In genomic region chr7:49788455-49789059, GRCh38 we compare ENCODE assay signal across 26 cellular contexts. TPM values are rescaled to one million over a fixed set of nuclear protein-coding genes. Genes with fewer than 3 reads are reported as not detected.
DNase-seq lines count a peak whose midpoint lies in the region; ATAC-seq and TF ChIP-seq lines count a peak whose summit lies in the region.
"Had no signal": no experiment of that assay in that cellular context is flagged by ENCODE, and none has a peak within 500 bp of the region (broad histone marks: within the 10 kb centered on the region; RNA-seq: fewer than 3 reads in every experiment).

No MANE protein-coding gene starts in this region.

- CTCF ChIA-PET in PC-3 (lab: Charles Lee): no interaction called here

- H4K91ac ChIP-seq in neuronal stem cell (ENCODE audit: low read depth, low read length, poor library complexity): peak overlapping the region; percentile 80

- no peaks in the 10 kb centered on the region for H3K79me2 ChIP-seq in PC-3 (ENCODE audit: low read length)

- peak overlapping the region; percentile 32 for H3K9ac ChIP-seq in neuronal stem cell (ENCODE audit: low read depth, low read length, poor library complexity)
- H3K9ac ChIP-seq in PC-3 (ENCODE audit: low read length): no peak overlapping the region

- H4K8ac ChIP-seq in neuronal stem cell (ENCODE audit: low read depth, low read length): no peak overlapping the region

- no peaks in the 10 kb centered on the region for H3K9me2 ChIP-seq in PC-3 (replicated peaks; ENCODE audit: low read length)

- peak overlapping the region; percentile 25 for H3K18ac ChIP-seq in neuronal stem cell (ENCODE audit: low read length)

- peaks cover 11% of the 10 kb centered on the region for H3K9me3 Mint-ChIP-seq in activated T-helper 1 cell treated with anti-CD3 and anti-CD28 coated beads, Interleukin-12 subunit alpha, Interleukin-12 subunit beta, Interleukin-2, Interleukin-4 antibody, amounts not matched to agents 30 ng/mL and 10 ng/mL and 1 ng/mL, durations not matched to agents 14 hours and 24 hours and 36 hours
- H3K9me3 Mint-ChIP-seq: CD8-positive, alpha-beta T cell had no signal

- H3K4ac ChIP-seq in neuronal stem cell (ENCODE audit: low read length): no peak overlapping the region

- 100% methylated on average over 3 of the region's 4 CpGs; no CpG with 5 or more reads in 1 of the 2 donors for WGBS in neuronal stem cell (ENCODE audit: extremely low coverage in 2 of 2, insufficient read length in 2 of 2, insufficient replicate concordance in 1 of 2), 2 donors
- 95 to 98% methylated on average over 4 of the region's 4 CpGs for WGBS in aorta, 2 donors

- H3K23ac ChIP-seq in neuronal stem cell (ENCODE audit: low read depth, low read length, poor library complexity): no peak overlapping the region

- H3K4me3 ChIP-seq in iPS-11a (ENCODE audit: low read depth, low read length) (peak overlapping the region; percentile 2), neuronal stem cell (ENCODE audit: low read length in 2 of 2) (peak overlapping the region in 1 of 2 donors; percentile 67), aorta (ENCODE audit: low read length in 2 of 2) (no peak overlapping the region), PC-3 (ENCODE audit: low read length) (no peak overlapping the region)
- H3K4me3 ChIP-seq: PC-9, SJCRH30 had no signal

- TF ChIP-seq CTCF in PC-3 (conservative IDR thresholded peaks at IDR 0.05; ENCODE audit: low read depth, low read length): no peak

- H3K36me3 Mint-ChIP-seq in activated T-helper 1 cell treated with anti-CD3 and anti-CD28 coated beads, Interleukin-12 subunit alpha, Interleukin-12 subunit beta, Interleukin-2, Interleukin-4 antibody, amounts not matched to agents 30 ng/mL and 10 ng/mL and 1 ng/mL, durations not matched to agents 14 hours and 24 hours and 36 hours (ENCODE audit: low read depth): no peaks in the 10 kb centered on the region
- H3K36me3 Mint-ChIP-seq: CD8-positive, alpha-beta T cell had no signal

- no peak overlapping the region for H2AFZ ChIP-seq in neuronal stem cell (ENCODE audit: low read length)
- H2AFZ ChIP-seq in PC-3 (ENCODE audit: low read length): no peak overlapping the region
- H2AFZ ChIP-seq: PC-9 had no signal

- H3K4me1 ChIP-seq in neuronal stem cell (ENCODE audit: control insufficient read depth in 2 of 2, insufficient read depth in 1 of 2, low read depth in 1 of 2, low read length in 2 of 2) (peaks cover 0 to 9% of the 10 kb centered on the region in 2 donors), aorta (ENCODE audit: control insufficient read depth in 1 of 2, insufficient read depth in 2 of 2, low read length in 2 of 2) (no peaks in the 10 kb centered on the region), PC-3 (ENCODE audit: insufficient read depth, low read length) (no peaks in the 10 kb centered on the region)
- H3K4me1 ChIP-seq: Caco-2, SJCRH30 had no signal

- H3K4me1 Mint-ChIP-seq in activated T-helper 1 cell treated with anti-CD3 and anti-CD28 coated beads, Interleukin-12 subunit alpha, Interleukin-12 subunit beta, Interleukin-2, Interleukin-4 antibody, amounts not matched to agents 30 ng/mL and 10 ng/mL and 1 ng/mL, durations not matched to agents 14 hours and 24 hours and 36 hours (ENCODE audit: low read depth): no peaks in the 10 kb centered on the region

- no peaks in the 10 kb centered on the region for H4K20me1 ChIP-seq in PC-3 (ENCODE audit: low read length)

- intact Hi-C loops in activated T-helper 1 cell treated with anti-CD3 and anti-CD28 coated beads, Interleukin-12 subunit alpha, Interleukin-12 subunit beta, Interleukin-2, Interleukin-4 antibody, amounts not matched to agents 30 ng/mL and 10 ng/mL and 1 ng/mL, durations not matched to agents 14 hours and 24 hours and 36 hours (cut with micrococcal nuclease): no loop called here
- intact Hi-C loops in aorta (cut with DNase I) (no loop called here), PC-3 (cut with micrococcal nuclease) (no loop called here)

- H2BK120ac ChIP-seq in neuronal stem cell (ENCODE audit: low read depth, low read length): no peak overlapping the region

- H3F3A ChIP-seq in PC-3 (ENCODE audit: low read length, unreplicated experiment): no peaks in the 10 kb centered on the region

- H2BK12ac ChIP-seq in neuronal stem cell (ENCODE audit: low read length): no peak overlapping the region

- peak; percentile 28 for ATAC-seq in aorta (ENCODE audit: low FRiP score)
- no peak for ATAC-seq in PC-3
- ATAC-seq: CD8-positive, alpha-beta T cell; SK-N-SH treated with all-trans-retinoic acid at 6 μM for 48 hours had no signal

- H2AK5ac ChIP-seq in neuronal stem cell (ENCODE audit: low read depth, low read length): no peak overlapping the region

- peaks cover 1% of the 10 kb centered on the region for H3K27me3 Mint-ChIP-seq in activated T-helper 1 cell treated with anti-CD3 and anti-CD28 coated beads, Interleukin-12 subunit alpha, Interleukin-12 subunit beta, Interleukin-2, Interleukin-4 antibody, amounts not matched to agents 30 ng/mL and 10 ng/mL and 1 ng/mL, durations not matched to agents 14 hours and 24 hours and 36 hours (ENCODE audit: insufficient read depth)

- no peaks in the 10 kb centered on the region for H3K79me1 ChIP-seq in neuronal stem cell (ENCODE audit: low read depth, low read length)

- H3K27ac ChIP-seq in neuronal stem cell (replicated peaks; ENCODE audit: low read length): no peak overlapping the region
- no peak overlapping the region for H3K27ac ChIP-seq in aorta (ENCODE audit: low read depth in 1 of 2, low read length in 2 of 2)
- H3K27ac ChIP-seq in PC-3 (ENCODE audit: low read length): no peak overlapping the region
- H3K27ac ChIP-seq: C4-2B, PC-9, SJCRH30 had no signal

- no peak overlapping the region for H3K4me3 Mint-ChIP-seq in activated T-helper 1 cell treated with anti-CD3 and anti-CD28 coated beads, Interleukin-12 subunit alpha, Interleukin-12 subunit beta, Interleukin-2, Interleukin-4 antibody, amounts not matched to agents 30 ng/mL and 10 ng/mL and 1 ng/mL, durations not matched to agents 14 hours and 24 hours and 36 hours
- H3K4me3 Mint-ChIP-seq: CD8-positive, alpha-beta T cell had no signal

- no peak overlapping the region for H2BK15ac ChIP-seq in neuronal stem cell (ENCODE audit: low read length)

- H3K4me2 ChIP-seq in neuronal stem cell (ENCODE audit: insufficient read depth, low read length, poor library complexity, severe bottlenecking) (no peak overlapping the region), PC-3 (ENCODE audit: low read length) (no peak overlapping the region)
- H3K4me2 ChIP-seq: PC-9 had no signal

- BruUV-seq in PC-3 (replicated peaks; lab: Mats Ljungman, UMichigan): no TSS peak

- peak overlapping the region; percentile 48 for H3K14ac ChIP-seq in neuronal stem cell (ENCODE audit: low read length)

- peaks cover 0 to 3% of the 10 kb centered on the region in 2 donors for H3K9me3 ChIP-seq in neuronal stem cell (replicated peaks in 1 of 2; ENCODE audit: control insufficient read depth in 2 of 2, insufficient read depth in 1 of 2, low read depth in 1 of 2, low read length in 2 of 2)
- H3K9me3 ChIP-seq in aorta (ENCODE audit: control insufficient read depth, low read length): no peaks in the 10 kb centered on the region
- H3K9me3 ChIP-seq in PC-3 (ENCODE audit: low read length): no peaks in the 10 kb centered on the region
- H3K9me3 ChIP-seq: Caco-2, SJCRH30 had no signal

- DNase-seq in activated T-helper 1 cell treated with anti-CD3 and anti-CD28 coated beads, Interleukin-12 subunit alpha, Interleukin-12 subunit beta, Interleukin-2, Interleukin-4 antibody, amounts not matched to agents 30 ng/mL and 10 ng/mL and 1 ng/mL, durations not matched to agents 14 hours and 24 hours and 36 hours (ENCODE audit: low spot score): no peak
- DNase-seq in neuronal stem cell (ENCODE audit: low spot score) (no peak), aorta (no peak), PC-3 (no peak), NCI-H1694 (lab: John Stamatoyannopoulos, UW) (no peak), GF-D8 (lab: John Stamatoyannopoulos, UW) (no peak)
- DNase-seq: Caco-2; CD8-positive, alpha-beta T cell; DMS79; EL; GDM1; Karpas-422; NCI-H1105; NCI-H1436 treated with DMSO at 0.1 percent for 48 hours; NCI-H1930; NCI-H446 treated with DMSO at 0.1 percent for 48 hours; NCI-H526; NCI-H82; NK-92 treated with Interleukin-12 subunit alpha and Interleukin-12 subunit beta, amount 100 ng/mL, for 24 hours; PC-9; SJCRH30 had no signal

- no peaks in the 10 kb centered on the region for H3K36me3 ChIP-seq in neuronal stem cell (replicated peaks in 1 of 2; ENCODE audit: control insufficient read depth in 2 of 2, insufficient read depth in 2 of 2, low read length in 2 of 2)
- no peaks in the 10 kb centered on the region for H3K36me3 ChIP-seq in aorta (ENCODE audit: control insufficient read depth in 1 of 2, insufficient read depth in 2 of 2, low read length in 1 of 2)
- no peaks in the 10 kb centered on the region for H3K36me3 ChIP-seq in PC-3 (ENCODE audit: low read depth, low read length)
- H3K36me3 ChIP-seq: SJCRH30 had no signal

- H2BK5ac ChIP-seq in neuronal stem cell (ENCODE audit: low read length): no peak overlapping the region

- POLR2A ChIA-PET in PC-3 (lab: Charles Lee; ENCODE audit: unreplicated experiment): no interaction called here

- H3K27me3 ChIP-seq in neuronal stem cell (ENCODE audit: control insufficient read depth in 3 of 3, insufficient read depth in 3 of 3, low read depth in 1 of 3, low read length in 3 of 3) (no peaks in the 10 kb centered on the region), aorta (ENCODE audit: control insufficient read depth in 1 of 2, insufficient read depth in 2 of 2, low read length in 1 of 2) (no peaks in the 10 kb centered on the region), PC-3 (ENCODE audit: low read length) (peaks cover 31% of the 10 kb centered on the region)

- peak overlapping the region; percentile 1 for H3K27ac Mint-ChIP-seq in activated T-helper 1 cell treated with anti-CD3 and anti-CD28 coated beads, Interleukin-12 subunit alpha, Interleukin-12 subunit beta, Interleukin-2, Interleukin-4 antibody, amounts not matched to agents 30 ng/mL and 10 ng/mL and 1 ng/mL, durations not matched to agents 14 hours and 24 hours and 36 hours
- H3K27ac Mint-ChIP-seq: CD8-positive, alpha-beta T cell had no signal

RNA-seq across cellular contexts. Expression of gene VWC2, which starts 15.1 kb away (rescaled TPM):
- not detected in 2 replicates for total RNA-seq in activated T-helper 1 cell treated with anti-CD3 and anti-CD28 coated beads, Interleukin-12 subunit alpha, Interleukin-12 subunit beta, Interleukin-2, Interleukin-4 antibody, amounts not matched to agents 30 ng/mL and 10 ng/mL and 1 ng/mL, durations not matched to agents 14 hours and 24 hours and 36 hours
- polyA plus RNA-seq in neuronal stem cell (2013, experiment 1 of 2): 0.32 TPM
- polyA plus RNA-seq in neuronal stem cell (2013, experiment 2 of 2): 0.33 TPM
- total RNA-seq in aorta: not detected
- under 1 TPM in 1 of 2 donors, not detected in 1; 0.03 TPM for polyA plus RNA-seq in aorta
- not detected in 2 replicates for total RNA-seq in PC-3 (2014; rRNA removed)
- total RNA-seq: A673; Caco-2; CD8-positive, alpha-beta T cell; PC-9; RPMI7951; SJCRH30 had no signal
